ENCODE assay signal across 19 cellular contexts in genomic region chr16:1071561-1072225, GRCh38. TPM values are rescaled to one million over a fixed set of nuclear protein-coding genes. Genes with fewer than 3 reads are reported as not detected.
DNase-seq lines count a peak whose midpoint lies in the region.
"Had no signal": no experiment of that assay in that cellular context is flagged by ENCODE, and none has a peak within 500 bp of the region (broad histone marks: within the 10 kb centered on the region; RNA-seq: fewer than 3 reads in every experiment).

No MANE protein-coding gene starts in this region.

- H3K14ac ChIP-seq in neuronal stem cell (ENCODE audit: low read length), result no peak overlapping the region

- no peaks in the 10 kb centered on the region for H3K79me1 ChIP-seq in neuronal stem cell (ENCODE audit: low read depth, low read length)

- no peak overlapping the region for H3K23ac ChIP-seq in neuronal stem cell (ENCODE audit: low read depth, low read length, poor library complexity)

- no peak overlapping the region for H4K91ac ChIP-seq in neuronal stem cell (ENCODE audit: low read depth, low read length, poor library complexity)

- no peak overlapping the region for H3K4ac ChIP-seq in neuronal stem cell (ENCODE audit: low read length)

- DNase-seq in NCI-H748 (lab: John Stamatoyannopoulos, UW; ENCODE audit: unreplicated experiment) (peak; percentile 37), NCI-H748 treated with DMSO at 0.1 percent for 48 hours (lab: John Stamatoyannopoulos, UW) (no peak), H7 (peak; percentile 79), NCI-H69 (lab: John Stamatoyannopoulos, UW) (peak; percentile 82), neuronal stem cell (ENCODE audit: low spot score) (no peak), OCI-M1 (lab: John Stamatoyannopoulos, UW) (no peak)
- DNase-seq in stimulated activated CD4-positive, alpha-beta T cell treated with anti-CD3 and anti-CD28 coated beads, Interleukin-4, amount 100 ng/mL, for 24 hours, result no peak
- DNase-seq: CD8-positive, alpha-beta memory T cell; GDM1; HFFc6; Karpas-422; MM.1S; NCI-H2081 treated with DMSO at 0.1 percent for 48 hours; NCI-H510A; SJCRH30 had no signal

- no peaks in the 10 kb centered on the region for H3K9me3 ChIP-seq in neuronal stem cell (replicated peaks in 1 of 2; ENCODE audit: control insufficient read depth in 2 of 2, insufficient read depth in 1 of 2, low read depth in 1 of 2, low read length in 2 of 2)
- H3K9me3 ChIP-seq: SJCRH30 had no signal

- no peak overlapping the region for H3K27ac ChIP-seq in neuronal stem cell (replicated peaks; ENCODE audit: low read length)
- H3K27ac ChIP-seq: RWPE1, SJCRH30 had no signal

- H3K27me3 ChIP-seq in H7 (ENCODE audit: control insufficient read depth, insufficient read depth, low read length) (peaks cover 11% of the 10 kb centered on the region), neuronal stem cell (ENCODE audit: control insufficient read depth in 3 of 3, insufficient read depth in 3 of 3, low read depth in 1 of 3, low read length in 3 of 3) (peaks cover 4 to 56% (median 24%) of the 10 kb centered on the region in 3 experiments)

- no peak overlapping the region for H2BK120ac ChIP-seq in neuronal stem cell (ENCODE audit: low read depth, low read length)

- H3K4me1 ChIP-seq in neuronal stem cell (ENCODE audit: control insufficient read depth in 2 of 2, insufficient read depth in 1 of 2, low read depth in 1 of 2, low read length in 2 of 2), result peaks cover 4 to 20% of the 10 kb centered on the region in 2 donors

- H2BK12ac ChIP-seq in neuronal stem cell (ENCODE audit: low read length), result no peak overlapping the region

- H4K8ac ChIP-seq in neuronal stem cell (ENCODE audit: low read depth, low read length), result no peak overlapping the region

- H3K36me3 ChIP-seq in H7 (replicated peaks; ENCODE audit: control insufficient read depth, insufficient read depth, low read length) (no peaks in the 10 kb centered on the region), neuronal stem cell (replicated peaks in 1 of 2; ENCODE audit: control insufficient read depth in 2 of 2, insufficient read depth in 2 of 2, low read length in 2 of 2) (no peaks in the 10 kb centered on the region)
- H3K36me3 ChIP-seq: SJCRH30 had no signal

- H2AK5ac ChIP-seq in neuronal stem cell (ENCODE audit: low read depth, low read length), result peak overlapping the region; percentile 92

- H2AFZ ChIP-seq in neuronal stem cell (ENCODE audit: low read length), result no peak overlapping the region

- no peak overlapping the region for H3K4me2 ChIP-seq in neuronal stem cell (ENCODE audit: insufficient read depth, low read length, poor library complexity, severe bottlenecking)

- H2BK5ac ChIP-seq in neuronal stem cell (ENCODE audit: low read length), result no peak overlapping the region

- H3K18ac ChIP-seq in neuronal stem cell (ENCODE audit: low read length), result peak overlapping the region; percentile 24

- peak overlapping the region; percentile 67 for H2BK15ac ChIP-seq in neuronal stem cell (ENCODE audit: low read length)

- H3K4me3 ChIP-seq in H7 (ENCODE audit: insufficient read depth, low read depth, low read length) (no peak overlapping the region), neuronal stem cell (ENCODE audit: low read length in 2 of 2) (no peak overlapping the region)
- H3K4me3 ChIP-seq: SJCRH30 had no signal

- no peak overlapping the region for H3K9ac ChIP-seq in neuronal stem cell (ENCODE audit: low read depth, low read length, poor library complexity)

- no CpG with 5 or more reads among the region's 30 CpGs for WGBS in neuronal stem cell (ENCODE audit: extremely low coverage in 2 of 2, insufficient read length in 2 of 2, insufficient replicate concordance in 1 of 2), 2 donors

RNA-seq across cellular contexts. Expression of gene SSTR5, which starts 0.9 kb away (rescaled TPM):
- 0.18 and 0.21 TPM in 2 replicates for total RNA-seq in H7 (2014; rRNA removed; shearing (Covaris generic))
- polyA plus RNA-seq in neuronal stem cell (2013, experiment 1 of 2), result not detected
- not detected for polyA plus RNA-seq in neuronal stem cell (2013, experiment 2 of 2)
- total RNA-seq: CD8-positive, alpha-beta memory T cell; HFFc6; T-helper 2 cell treated with Interferon-gamma antibody and Interleukin-4, amounts not matched to agents 100 ng/mL and 5 ng/mL, for 36 hours had no signal
- polyA plus RNA-seq: AG04450; BJ; CD8-positive, alpha-beta memory T cell had no signal

RNA-seq across cellular contexts. Expression of gene C1QTNF8, which starts 24.4 kb away (rescaled TPM):
- not detected in 2 replicates for total RNA-seq in H7 (2014; rRNA removed; shearing (Covaris generic))
- polyA plus RNA-seq in neuronal stem cell (2013, experiment 1 of 2), result not detected
- polyA plus RNA-seq in neuronal stem cell (2013, experiment 2 of 2), result not detected
- total RNA-seq: CD8-positive, alpha-beta memory T cell; HFFc6; SJCRH30; T-helper 2 cell treated with Interferon-gamma antibody and Interleukin-4, amounts not matched to agents 100 ng/mL and 5 ng/mL, for 36 hours had no signal
- polyA plus RNA-seq: AG04450; BJ; CD8-positive, alpha-beta memory T cell had no signal

Comparison
In these comparisons a context has a peak if more than half of its experiments do, and no peak if none do; other contexts are left out.
1. DNase-seq: peak in NCI-H748 (single experiment), H7 (single experiment) and NCI-H69 (single experiment); none in NCI-H748 treated with DMSO at 0.1 percent for 48 hours (single experiment), neuronal stem cell (single experiment), OCI-M1 (single experiment) and stimulated activated CD4-positive, alpha-beta T cell treated with anti-CD3 and anti-CD28 coated beads, Interleukin-4, amount 100 ng/mL, for 24 hours (single experiment).